Comparison of ENCODE assay signal across 6 cellular contexts in genomic region chr1:56000424-56000823, GRCh38.
"Had no signal": no experiment of that assay in that cellular context is flagged by ENCODE, and none has a peak within 500 bp of the region (broad histone marks: within the 10 kb centered on the region; RNA-seq: fewer than 3 reads in every experiment).

No MANE protein-coding gene starts in this region.

- H3K36me3 ChIP-seq: HAP-1 had no signal

- H3K4me1 ChIP-seq: HAP-1 had no signal

- H3K4me3 ChIP-seq: GM23338, HAP-1 had no signal

- DNase-seq: H7, HFFc6, KBM-7 had no signal

- H2AFZ ChIP-seq: GM23338 had no signal

- H3K4me2 ChIP-seq: GM23338 had no signal

- ATAC-seq: GM23338, HCT116 had no signal

- H3K9me3 ChIP-seq: HAP-1 had no signal
